ENCODE assay signal across 8 cellular contexts in genomic region chr21:33238565-33239255, GRCh38. TPM values are rescaled to one million over a fixed set of nuclear protein-coding genes. Genes with fewer than 3 reads are reported as not detected.
A peak's percentile ranks its signal among the peaks of the same experiment; 100 is the strongest.
DNase-seq lines count a peak whose midpoint lies in the region; ATAC-seq and TF ChIP-seq lines count a peak whose summit lies in the region.

No MANE protein-coding gene starts in this region.

- no peak overlapping the region for H3K4me3 ChIP-seq in lower lobe of right lung
- no peak overlapping the region for H3K4me3 ChIP-seq in esophagus squamous epithelium

- H3K9me3 ChIP-seq in KOPT-K1 (ENCODE audit: insufficient read depth, low read length, poor library complexity, severe bottlenecking) (no peaks in the 10 kb centered on the region), lower lobe of right lung (no peaks in the 10 kb centered on the region), esophagus squamous epithelium (no peaks in the 10 kb centered on the region)

- WGBS in esophagus squamous epithelium, 2 donors: 64 to 78% methylated on average over 7 of the region's 7 CpGs

- peak; percentile 86 for ATAC-seq in GM18517 (IDR thresholded peaks at IDR 0.05; ENCODE audit: unreplicated experiment)
- peak; percentile 84 for ATAC-seq in GM21723 (IDR thresholded peaks at IDR 0.05; ENCODE audit: unreplicated experiment)
- ATAC-seq in lower lobe of right lung: no peak

- intact Hi-C loops in lower lobe of right lung (cut with DNase I) (no loop called here), esophagus squamous epithelium (cut with DNase I) (no loop called here)

- TF ChIP-seq CTCF in lower lobe of right lung (IDR thresholded peaks at IDR 0.05) (no peak), esophagus squamous epithelium (IDR thresholded peaks at IDR 0.05) (no peak)

- H3K27me3 ChIP-seq in lower lobe of right lung (ENCODE audit: low read depth) (no peaks in the 10 kb centered on the region), esophagus squamous epithelium (no peaks in the 10 kb centered on the region)

- DNase-seq in lower lobe of right lung (no peak), esophagus squamous epithelium (lab: John Stamatoyannopoulos, UW) (no peak), cerebellar nuclear complex (lab: John Stamatoyannopoulos, UW) (no peak), HCEC 1CT (no peak), NCI-H524 treated with DMSO at 0.1 percent for 48 hours (lab: John Stamatoyannopoulos, UW) (no peak)

- H3K27ac ChIP-seq in KOPT-K1 (ENCODE audit: low read depth, low read length, poor library complexity, severe bottlenecking) (peak overlapping the region; percentile 57), lower lobe of right lung (peak overlapping the region; percentile 8), esophagus squamous epithelium (peak overlapping the region in 1 of 4 donors; percentile 70)

- H3K4me1 ChIP-seq in lower lobe of right lung (peaks cover 21% of the 10 kb centered on the region), esophagus squamous epithelium (peaks cover 0 to 34% (median 4%) of the 10 kb centered on the region in 3 donors)

- no peak for TF ChIP-seq POLR2A in esophagus squamous epithelium (IDR thresholded peaks at IDR 0.05)

- H3K36me3 ChIP-seq in KOPT-K1 (ENCODE audit: insufficient read depth, low read length) (peaks cover 68% of the 10 kb centered on the region), lower lobe of right lung (peaks cover 13% of the 10 kb centered on the region), esophagus squamous epithelium (peaks cover 0 to 10% (median 0%) of the 10 kb centered on the region in 3 donors)

RNA-seq across cellular contexts. Expression of gene IFNAR2, which starts 9.0 kb away (rescaled TPM):
- 34.5 TPM for total RNA-seq in lower lobe of right lung
- total RNA-seq in esophagus squamous epithelium: 10 to 100 TPM in 1 of 4 donors, 1 to 10 TPM in 3; 4.0 to 13.3 (median 7.0) TPM

RNA-seq across cellular contexts. Expression of gene IL10RB, which starts 27.5 kb away (rescaled TPM):
- total RNA-seq in lower lobe of right lung: 49.1 TPM
- total RNA-seq in esophagus squamous epithelium: 10 to 100 TPM; 28.1 to 47.7 (median 32.3) TPM

Comparison
In these comparisons a context has a peak if more than half of its experiments do, and no peak if none do; other contexts are left out.
1. ATAC-seq: peak in GM18517 (single experiment) and GM21723 (single experiment); none in lower lobe of right lung (0 of 2).